ENCODE assay signal across 12 cellular contexts in the genomic region with DNA sequence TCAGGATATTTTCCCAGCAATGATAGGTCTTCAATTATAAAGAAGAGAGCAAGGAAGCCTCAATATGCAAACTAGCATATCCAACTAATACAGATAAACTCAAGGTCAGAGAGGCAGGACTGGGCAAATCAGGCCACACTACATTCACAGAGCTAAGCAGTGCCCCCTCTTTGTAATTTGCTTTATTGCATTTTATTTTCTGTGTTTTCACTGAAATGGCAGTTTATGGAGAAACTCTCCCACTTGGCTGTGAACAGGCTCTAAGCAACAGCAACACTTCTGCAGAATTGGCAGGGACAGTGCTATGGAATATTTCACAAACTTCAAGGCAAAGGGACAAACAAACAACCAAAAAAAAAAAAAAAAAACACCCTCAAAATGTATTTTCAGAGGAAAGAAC.
A peak's percentile ranks its signal among the peaks of the same experiment; 100 is the strongest.
DNase-seq lines count a peak whose midpoint lies in the region; ATAC-seq and TF ChIP-seq lines count a peak whose summit lies in the region.
"Had no signal": no experiment of that assay in that cellular context is flagged by ENCODE, and none has a peak within 500 bp of the region (broad histone marks: within the 10 kb centered on the region; RNA-seq: fewer than 3 reads in every experiment).

No MANE protein-coding gene starts in this region.

- H3K4me2 ChIP-seq in DOHH2 (ENCODE audit: low read length) (no peak overlapping the region), KMS-11 (no peak overlapping the region)

- H3K9me2 ChIP-seq in DOHH2 (replicated peaks; ENCODE audit: control insufficient read depth, low read length): no peaks in the 10 kb centered on the region

- H3K27ac ChIP-seq in DOHH2 (ENCODE audit: low read depth, low read length): no peak overlapping the region
- H3K27ac ChIP-seq in KMS-11: no peak overlapping the region
- H3K27ac ChIP-seq: colonic mucosa, suprapubic skin had no signal

- H3K9ac ChIP-seq in KMS-11: no peak overlapping the region

- peak; percentile 34 for TF ChIP-seq CTCF in DOHH2 (IDR thresholded peaks at IDR 0.05; ENCODE audit: low read depth, low read length, poor library complexity, severe bottlenecking)
- TF ChIP-seq CTCF in KMS-11 (conservative IDR thresholded peaks at IDR 0.05; ENCODE audit: low read depth, low read length): peak; percentile 39; the same call in 1 of the 2 replicates
- TF ChIP-seq CTCF in astrocyte of the cerebellum (IDR thresholded peaks at IDR 0.05; ENCODE audit: low read depth, low read length, missing control alignments): peak; percentile 29

- no peaks in the 10 kb centered on the region for H3K9me3 ChIP-seq in DOHH2 (ENCODE audit: control insufficient read depth, insufficient read depth, low read length)
- H3K9me3 ChIP-seq: colonic mucosa, suprapubic skin had no signal

- H3K79me2 ChIP-seq in DOHH2 (ENCODE audit: control insufficient read depth, low read length) (peaks cover 7% of the 10 kb centered on the region), KMS-11 (ENCODE audit: insufficient read depth, low read depth) (no peaks in the 10 kb centered on the region)

- H3K4me1 ChIP-seq in DOHH2 (ENCODE audit: control insufficient read depth, low read length): 0 out of 2 replicates have a peak, but pooled peaks cover under 1% of the 10 kb centered on the region
- peaks cover 15% of the 10 kb centered on the region for H3K4me1 ChIP-seq in KMS-11 (ENCODE audit: low read depth, poor library complexity, severe bottlenecking)
- H3K4me1 ChIP-seq: colonic mucosa, suprapubic skin had no signal

- H3K27me3 ChIP-seq in DOHH2 (ENCODE audit: control insufficient read depth, low read length) (no peaks in the 10 kb centered on the region), KMS-11 (ENCODE audit: insufficient read depth, low read depth) (no peaks in the 10 kb centered on the region)
- H3K27me3 ChIP-seq: colonic mucosa had no signal

- H3F3A ChIP-seq in DOHH2 (ENCODE audit: control insufficient read depth, insufficient read depth): peaks cover 10% of the 10 kb centered on the region; the same call in 1 of the 2 replicates

- H4K20me1 ChIP-seq in DOHH2 (ENCODE audit: control insufficient read depth, insufficient read depth, low read depth, low read length): no peaks in the 10 kb centered on the region
- H4K20me1 ChIP-seq in KMS-11 (ENCODE audit: insufficient read depth): no peaks in the 10 kb centered on the region

- in situ Hi-C loops in astrocyte of the cerebellum (cut with HindIII; ENCODE audit: low sequenced_read_pairs): no loop called here

- H3K4me3 ChIP-seq in DOHH2 (ENCODE audit: low read length): no peak overlapping the region
- H3K4me3 ChIP-seq in KMS-11 (IDR thresholded peaks at IDR 0.05; ENCODE audit: insufficient read depth, low read depth, low read length): no peak overlapping the region
- H3K4me3 ChIP-seq in astrocyte of the cerebellum (ENCODE audit: low read depth, low read length): no peak overlapping the region
- H3K4me3 ChIP-seq: colonic mucosa, suprapubic skin had no signal

- DNase-seq in astrocyte of the cerebellum (ENCODE audit: low read depth) (no peak), left lobe of liver (ENCODE audit: low spot score) (no peak), NCI-H146 treated with DMSO at 0.1 percent for 48 hours (lab: John Stamatoyannopoulos, UW; ENCODE audit: unreplicated experiment) (no peak), cortex of kidney (lab: John Stamatoyannopoulos, UW) (no peak), HK-2 (ENCODE audit: unreplicated experiment) (no peak)
- DNase-seq: colonic mucosa, GDM1, NCI-H2171 had no signal

- ATAC-seq in left lobe of liver (peak; percentile 52), HG02571 (IDR thresholded peaks at IDR 0.05; ENCODE audit: unreplicated experiment) (no peak)

- H2AFZ ChIP-seq in KMS-11 (ENCODE audit: low read depth): no peak overlapping the region

- H3K36me3 ChIP-seq in DOHH2 (ENCODE audit: control insufficient read depth, low read length) (peaks cover 4% of the 10 kb centered on the region; the same call in 1 of the 2 replicates), KMS-11 (ENCODE audit: insufficient read depth) (no peaks in the 10 kb centered on the region)
- H3K36me3 ChIP-seq: colonic mucosa, suprapubic skin had no signal
